In the genomic region with DNA sequence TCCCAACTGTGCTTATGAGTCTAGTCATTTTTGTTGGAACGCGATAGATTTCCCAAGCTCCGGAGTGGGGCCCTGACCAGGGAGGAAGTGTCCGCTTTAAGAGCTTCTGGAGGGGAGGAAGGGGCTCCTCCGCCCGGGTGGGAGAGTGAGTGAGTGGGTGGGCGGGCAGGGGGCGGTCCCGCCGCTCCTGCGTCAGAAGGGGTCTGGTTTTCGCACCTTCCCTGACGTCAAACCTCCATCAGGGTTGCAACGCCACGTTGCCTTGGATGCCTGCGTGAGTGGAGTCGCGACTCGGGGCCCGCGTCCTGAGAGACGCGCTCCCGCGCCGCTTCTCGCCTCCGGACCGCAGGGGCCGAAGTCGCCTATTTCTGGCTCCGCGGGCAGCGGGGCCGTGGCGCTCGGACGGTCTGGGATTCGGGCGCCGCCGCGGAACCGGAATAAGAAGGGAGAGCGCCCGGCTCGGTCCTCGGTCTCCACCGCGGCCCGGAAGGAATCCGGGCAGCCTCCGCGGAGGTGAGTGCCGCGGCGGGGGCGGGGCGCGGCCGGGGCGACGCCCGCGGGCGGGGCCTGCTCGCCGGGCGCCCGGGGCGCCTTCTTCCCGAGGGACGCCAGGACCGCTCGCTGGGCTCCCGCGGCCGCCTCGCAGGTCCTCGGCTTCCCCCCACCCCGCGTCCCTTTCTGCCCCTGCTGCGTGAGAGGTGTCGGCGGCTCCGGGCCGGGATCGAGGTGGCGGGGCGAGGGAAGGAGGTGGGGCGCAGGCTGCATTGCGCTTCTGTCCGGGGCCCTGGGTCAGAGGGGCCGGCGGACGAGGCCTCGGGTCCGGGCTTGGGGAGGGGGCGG, we compare ENCODE assay signal across 8 cellular contexts. TPM values are rescaled to one million over a fixed set of nuclear protein-coding genes. Genes with fewer than 3 reads are reported as not detected.
DNase-seq lines count a peak whose midpoint lies in the region; ATAC-seq and TF ChIP-seq lines count a peak whose summit lies in the region.

ZDBF2 (plus strand) TSS at position 230 of the 840 bp plus-strand sequence. CDS start 7,187 bp downstream, outside the sequence.

- H3K9ac ChIP-seq in GM23248, result peak within 1 kb of the TSS; percentile 87

- H3K36me3 ChIP-seq in GM23248 (ENCODE audit: low read depth), result no peaks in the 10 kb centered on the region
- no peaks in the 10 kb centered on the region for H3K36me3 ChIP-seq in left lung

- 2 to 3% methylated on average over 49 to 75 of the region's 99 CpGs for WGBS in GM23248 (ENCODE audit: low coverage in 1 of 2, low lambda C conversion rate in 2 of 2, missing lambda C conversion rate in 2 of 2), 2 experiments

- no peaks in the 10 kb centered on the region for H3K9me3 ChIP-seq in GM23248 (ENCODE audit: low read depth)
- no peaks in the 10 kb centered on the region for H3K9me3 ChIP-seq in left lung

- ATAC-seq in left lung, result peak; percentile 98

- TF ChIP-seq CTCF in GM12875 (IDR thresholded peaks at IDR 0.05; ENCODE audit: borderline replicate concordance, insufficient read depth, low read depth, low read length) (no peak), left lung (IDR thresholded peaks at IDR 0.05) (no peak)

- intact Hi-C loops in left lung (cut with DNase I), result no loop called here

- 0 out of 2 replicates have a peak, but pooled peaks cover 8% of the 10 kb centered on the region for H3F3A ChIP-seq in GM23248 (ENCODE audit: insufficient read depth)

- peak within 1 kb of the TSS; percentile 66 for H3K27ac ChIP-seq in GM23248
- H3K27ac ChIP-seq in left lung, result peak within 1 kb of the TSS; percentile 19 to 67

- H3K4me3 ChIP-seq in GM12875 (ENCODE audit: low read depth, low read length), result peak within 1 kb of the TSS; percentile 64
- peak within 1 kb of the TSS; percentile 78 for H3K4me3 ChIP-seq in GM23248
- H3K4me3 ChIP-seq in left lung, result peak within 1 kb of the TSS; percentile 50 to 58

- DNase-seq in GM23248 (peak; percentile 81), LoVo (ENCODE audit: low spot score) (peak; percentile 73), dedifferentiated amniotic fluid mesenchymal stem cell (ENCODE audit: extremely low spot score) (peak; percentile 44), left lung (peak in 1 of 2 donors; percentile 87), AML-193 (lab: John Stamatoyannopoulos, UW) (no peak)
- peak; percentile 19 for DNase-seq in activated CD4-positive, alpha-beta T cell treated with anti-CD3 and anti-CD28 coated beads for 1 hour
- DNase-seq in stimulated activated CD4-positive, alpha-beta T cell treated with anti-CD3 and anti-CD28 coated beads, Interleukin-4, amount 100 ng/mL, for 1 hour, result peak; percentile 44

- peaks cover 35% of the 10 kb centered on the region for H3K27me3 ChIP-seq in GM23248 (replicated peaks; ENCODE audit: insufficient read depth)
- peaks cover 70 to 99% of the 10 kb centered on the region in 2 donors for H3K27me3 ChIP-seq in left lung

- H3K4me1 ChIP-seq in GM23248 (ENCODE audit: insufficient read depth) (no peaks in the 10 kb centered on the region), left lung (peaks cover 0 to 8% of the 10 kb centered on the region in 2 donors)

- peaks cover 27% of the 10 kb centered on the region for H3K79me2 ChIP-seq in GM23248 (ENCODE audit: insufficient read depth)

- H3K4me2 ChIP-seq in GM23248 (ENCODE audit: unreplicated experiment), result peak within 1 kb of the TSS; percentile 80

- in situ Hi-C loops in GM23248 (cut with MboI), result no loop called here

- no peaks in the 10 kb centered on the region for H3K9me2 ChIP-seq in GM23248 (ENCODE audit: insufficient read depth)

- no peaks in the 10 kb centered on the region for H4K20me1 ChIP-seq in GM23248 (ENCODE audit: insufficient read depth)

- H2AFZ ChIP-seq in GM23248, result peak within 1 kb of the TSS; percentile 78

RNA-seq across cellular contexts. Expression of gene ZDBF2, which starts in this region (rescaled TPM):
- total RNA-seq in GM23248 (2014; rRNA removed; shearing (Covaris generic)), result 9.1 and 10.2 TPM in 2 replicates
- 2.5 and 3.0 TPM in 2 replicates for polyA plus RNA-seq in GM23248 (2016; fragmentation: Nextera tagmentation; extraction: Ambion mirVana)
- total RNA-seq in left lung, result 1 to 10 TPM; 6.1 to 6.9 TPM

Comparison
In these comparisons a context has a peak if more than half of its experiments do, and no peak if none do; other contexts are left out.
1. DNase-seq: peak in GM23248 (single experiment), LoVo (single experiment), activated CD4-positive, alpha-beta T cell treated with anti-CD3 and anti-CD28 coated beads for 1 hour (single experiment), dedifferentiated amniotic fluid mesenchymal stem cell (single experiment) and stimulated activated CD4-positive, alpha-beta T cell treated with anti-CD3 and anti-CD28 coated beads, Interleukin-4, amount 100 ng/mL, for 1 hour (single experiment); none in AML-193 (0 of 2).
2. Peak in every context shown above with its lines, with median percentiles within 50 percentile points of each other: H3K4me3 ChIP-seq.